Comparison of ENCODE assay signal across 9 cellular contexts in genomic region chr15:66803182-66803729, GRCh38.
DNase-seq lines count a peak whose midpoint lies in the region; ATAC-seq, FAIRE-seq and TF ChIP-seq lines count a peak whose summit lies in the region.
"Had no signal": no experiment of that assay in that cellular context is flagged by ENCODE, and none has a peak within 500 bp of the region (broad histone marks: within the 10 kb centered on the region; RNA-seq: fewer than 3 reads in every experiment).

No MANE protein-coding gene starts in this region.

- H3K4me1 Mint-ChIP-seq in osteocyte (ENCODE audit: unreplicated experiment): peaks cover 77% of the 10 kb centered on the region

- H3K27me3 ChIP-seq in HAP-1 (ENCODE audit: low read depth): no peaks in the 10 kb centered on the region

- peaks cover 3% of the 10 kb centered on the region for H3K9me3 Mint-ChIP-seq in osteocyte (ENCODE audit: unreplicated experiment)
- H3K9me3 Mint-ChIP-seq: T-helper 1 cell treated with Interleukin-12 subunit alpha and Interleukin-12 subunit beta and Interleukin-4 antibody, amounts not matched to agents 30 μg/mL and 1 μg/mL, for 36 hours had no signal

- no peaks in the 10 kb centered on the region for H3K36me3 Mint-ChIP-seq in osteocyte (ENCODE audit: unreplicated experiment)

- no peak overlapping the region for H3K4me3 Mint-ChIP-seq in osteocyte (ENCODE audit: unreplicated experiment)
- H3K4me3 Mint-ChIP-seq: T-helper 1 cell treated with Interleukin-12 subunit alpha and Interleukin-12 subunit beta and Interleukin-4 antibody, amounts not matched to agents 30 μg/mL and 1 μg/mL, for 36 hours had no signal

- peak overlapping the region; percentile 99 for H3K27ac Mint-ChIP-seq in osteocyte (ENCODE audit: unreplicated experiment)
- H3K27ac Mint-ChIP-seq: T-helper 1 cell treated with Interleukin-12 subunit alpha and Interleukin-12 subunit beta and Interleukin-4 antibody, amounts not matched to agents 30 μg/mL and 1 μg/mL, for 36 hours had no signal

- no peaks in the 10 kb centered on the region for H3K36me3 ChIP-seq in HAP-1 (replicated peaks)

- in situ Hi-C loops in HAP-1 (cut with MboI; ENCODE audit: low sequenced_read_pairs): no loop called here

- no peak overlapping the region for H3K4me3 ChIP-seq in HAP-1

- H3K4me1 ChIP-seq in HAP-1: peaks cover 11% of the 10 kb centered on the region

- H3K9me3 ChIP-seq in HAP-1: no peaks in the 10 kb centered on the region

- TF ChIP-seq CTCF in osteocyte (IDR thresholded peaks at IDR 0.05): no peak

- no peak for FAIRE-seq in GM19239 (lab: Jason Lieb, UNC)

- ATAC-seq in HG02973 (IDR thresholded peaks at IDR 0.05; ENCODE audit: unreplicated experiment): no peak

- no peaks in the 10 kb centered on the region for H3K27me3 Mint-ChIP-seq in osteocyte (ENCODE audit: unreplicated experiment)

- peak; percentile 29 to 84 for DNase-seq in HAP-1 (ENCODE audit: low spot score in 2 of 2)
- peak; percentile 93 for DNase-seq in SW480 (ENCODE audit: low spot score)
- peak; percentile 98 for DNase-seq in fibroblast of the conjunctiva (ENCODE audit: low read depth)
- peak; percentile 96 for DNase-seq in osteocyte (ENCODE audit: extremely low spot score, unreplicated experiment)
- DNase-seq in NCI-H1694 treated with DMSO at 0.1 percent for 48 hours (lab: John Stamatoyannopoulos, UW): no peak
- DNase-seq in activated gamma-delta T cell (lab: John Stamatoyannopoulos, UW): no peak
- no peak for DNase-seq in GM19239 (ENCODE audit: insufficient read length, low spot score)

Comparison
In these comparisons a context has a peak if more than half of its experiments do, and no peak if none do; other contexts are left out.
1. DNase-seq: peak in HAP-1 (2 of 2), SW480 (single experiment), fibroblast of the conjunctiva (single experiment) and osteocyte (single experiment); none in NCI-H1694 treated with DMSO at 0.1 percent for 48 hours (single experiment), activated gamma-delta T cell (single experiment) and GM19239 (single experiment).